ENCODE assay signal across 10 cellular contexts in genomic region chr5:322942-323879, GRCh38. TPM values are rescaled to one million over a fixed set of nuclear protein-coding genes. Genes with fewer than 3 reads are reported as not detected.
DNase-seq lines count a peak whose midpoint lies in the region; ATAC-seq, FAIRE-seq and TF ChIP-seq lines count a peak whose summit lies in the region.
"Had no signal": no experiment of that assay in that cellular context is flagged by ENCODE, and none has a peak within 500 bp of the region (broad histone marks: within the 10 kb centered on the region; RNA-seq: fewer than 3 reads in every experiment).

No MANE protein-coding gene starts in this region.

- peak overlapping the region in 1 of 2 experiments; percentile 19 for H3K4ac ChIP-seq in mesenchymal stem cell (ENCODE audit: low read depth in 1 of 2, low read length in 2 of 2)

- H3K79me1 ChIP-seq in mesenchymal stem cell (replicated peaks; ENCODE audit: low read length, poor library complexity, severe bottlenecking) = peaks cover 3% of the 10 kb centered on the region

- peak overlapping the region in 1 of 2 experiments; percentile 42 for H2BK12ac ChIP-seq in mesenchymal stem cell (ENCODE audit: low read length in 2 of 2)

- POLR2A ChIA-PET in activated CD4-positive, alpha-beta memory T cell treated with anti-CD3 and anti-CD28 coated beads for 36 hours (lab: Charles Lee) = interaction anchor here (0.6 kb wide), 1 partner anchor 19 kb away, joined by 4 read pairs; no protein-coding TSS in a partner anchor

- H3K4me1 ChIP-seq in BLaER1 (peaks cover 55% of the 10 kb centered on the region), mesenchymal stem cell (ENCODE audit: control insufficient read depth, insufficient read depth, low read depth, low read length) (peaks cover 35% of the 10 kb centered on the region)

- no peak overlapping the region for H3K4me3 ChIP-seq in BLaER1
- H3K4me3 ChIP-seq in mesenchymal stem cell (ENCODE audit: insufficient read depth in 1 of 2, low read depth in 1 of 2, low read length in 2 of 2) = peak overlapping the region in 1 of 2 experiments; percentile 86
- H3K4me3 ChIP-seq: cardiac muscle cell had no signal

- peaks cover 7% of the 10 kb centered on the region for H3K4me1 Mint-ChIP-seq in activated CD4-positive, alpha-beta memory T cell treated with anti-CD3 and anti-CD28 coated beads for 36 hours (ENCODE audit: low read depth)

- H3K36me3 Mint-ChIP-seq in activated CD4-positive, alpha-beta memory T cell treated with anti-CD3 and anti-CD28 coated beads for 36 hours = peaks cover 18% of the 10 kb centered on the region

- H3K9ac ChIP-seq in BLaER1 = no peak overlapping the region
- H3K9ac ChIP-seq in mesenchymal stem cell (ENCODE audit: low read length) = peak overlapping the region; percentile 85

- H3K18ac ChIP-seq in mesenchymal stem cell (ENCODE audit: low read depth in 1 of 2, low read length in 2 of 2) = peak overlapping the region; percentile 28 to 45

- H2AK5ac ChIP-seq in mesenchymal stem cell (ENCODE audit: low read length, severe bottlenecking) = no peak overlapping the region

- WGBS in mesenchymal stem cell = 78% methylated on average over 27 of the region's 30 CpGs

- DNase-seq in GM12892 (ENCODE audit: insufficient read length) (no peak), mesenchymal stem cell (peak; percentile 48), NCI-H1105 (lab: John Stamatoyannopoulos, UW) (no peak), SKM-1 treated with dmso at 0.1 percent for 144 hours (lab: John Stamatoyannopoulos, UW; ENCODE audit: unreplicated experiment) (no peak)
- no peak for DNase-seq in activated CD4-positive, alpha-beta memory T cell treated with anti-CD3 and anti-CD28 coated beads for 36 hours
- no peak for DNase-seq in stimulated activated CD4-positive, alpha-beta T cell treated with anti-CD3 and anti-CD28 coated beads, Interleukin-4, amount 100 ng/mL, for 24 hours
- DNase-seq: NCI-H1436 had no signal

- no peak; the same call in 1 of the 2 replicates for TF ChIP-seq POLR2A in GM12892 (IDR thresholded peaks at IDR 0.05; ENCODE audit: low read depth, low read length)

- H3K9me3 Mint-ChIP-seq in activated CD4-positive, alpha-beta memory T cell treated with anti-CD3 and anti-CD28 coated beads for 36 hours = no peaks in the 10 kb centered on the region

- no peak overlapping the region for H2BK120ac ChIP-seq in mesenchymal stem cell (ENCODE audit: low read depth, low read length)

- H3K9me3 ChIP-seq in BLaER1 (no peaks in the 10 kb centered on the region), mesenchymal stem cell (ENCODE audit: control insufficient read depth, low read length) (no peaks in the 10 kb centered on the region)

- H3K4me2 ChIP-seq in BLaER1 (peak overlapping the region; percentile 5; the same call in 1 of the 2 replicates), mesenchymal stem cell (ENCODE audit: low read length, poor library complexity, severe bottlenecking) (no peak overlapping the region)

- peaks cover 66% of the 10 kb centered on the region for H3K27me3 ChIP-seq in BLaER1
- peaks cover 15 to 35% of the 10 kb centered on the region in 2 experiments for H3K27me3 ChIP-seq in mesenchymal stem cell (ENCODE audit: control insufficient read depth in 1 of 2, insufficient read depth in 1 of 2, low read length in 2 of 2)

- peaks cover 50% of the 10 kb centered on the region for H4K20me1 ChIP-seq in BLaER1

- peak; percentile 44 for FAIRE-seq in GM12892 (lab: Jason Lieb, UNC)

- intact Hi-C loops in activated CD4-positive, alpha-beta memory T cell treated with anti-CD3 and anti-CD28 coated beads for 36 hours (cut with micrococcal nuclease) = no loop called here

- H3K27me3 Mint-ChIP-seq in activated CD4-positive, alpha-beta memory T cell treated with anti-CD3 and anti-CD28 coated beads for 36 hours = peaks cover 37% of the 10 kb centered on the region

- ATAC-seq in HG03460 (IDR thresholded peaks at IDR 0.05; ENCODE audit: unreplicated experiment) = no peak

- H4K8ac ChIP-seq in mesenchymal stem cell (ENCODE audit: low read length) = peak overlapping the region; percentile 80

- peak overlapping the region; percentile 46 for H4K91ac ChIP-seq in mesenchymal stem cell (ENCODE audit: low read length)

- CTCF ChIA-PET in activated CD4-positive, alpha-beta memory T cell treated with anti-CD3 and anti-CD28 coated beads for 36 hours (lab: Charles Lee) = interaction anchor here (0.9 kb wide), 1 partner anchor 123 kb away, joined by 4 read pairs; no protein-coding TSS in a partner anchor

- no peak overlapping the region for H3K27ac Mint-ChIP-seq in activated CD4-positive, alpha-beta memory T cell treated with anti-CD3 and anti-CD28 coated beads for 36 hours

- H3K14ac ChIP-seq in mesenchymal stem cell (ENCODE audit: low read length in 2 of 2) = no peak overlapping the region

- H3K36me3 ChIP-seq in BLaER1 (no peaks in the 10 kb centered on the region), mesenchymal stem cell (ENCODE audit: control insufficient read depth in 1 of 2, insufficient read depth in 2 of 2, low read depth in 1 of 2, low read length in 2 of 2) (peaks cover 0 to 6% of the 10 kb centered on the region in 2 experiments)
- H3K36me3 ChIP-seq: cardiac muscle cell had no signal

- H3K27ac ChIP-seq in BLaER1 = no peak overlapping the region
- no peak overlapping the region for H3K27ac ChIP-seq in mesenchymal stem cell (ENCODE audit: low read length, poor library complexity, severe bottlenecking)
- H3K27ac ChIP-seq: cardiac muscle cell had no signal

- H3K23ac ChIP-seq in mesenchymal stem cell (ENCODE audit: low read length in 2 of 2) = peak overlapping the region in 1 of 2 experiments; percentile 73

- H3K4me3 Mint-ChIP-seq in activated CD4-positive, alpha-beta memory T cell treated with anti-CD3 and anti-CD28 coated beads for 36 hours = peak overlapping the region; percentile 60

- peak overlapping the region; percentile 77 for H2BK15ac ChIP-seq in mesenchymal stem cell (ENCODE audit: low read depth, poor library complexity, severe bottlenecking)

- H2AFZ ChIP-seq in mesenchymal stem cell (ENCODE audit: low read depth, low read length) = no peak overlapping the region

- no peak overlapping the region for H2BK5ac ChIP-seq in mesenchymal stem cell (ENCODE audit: low read depth, low read length, poor library complexity, severe bottlenecking)

RNA-seq across cellular contexts. Expression of gene AHRR, which starts 1.7 kb away (rescaled TPM):
- polyA plus RNA-seq in GM12892 (2012; ENCODE audit: missing spikeins) = 21.0 TPM
- total RNA-seq in activated CD4-positive, alpha-beta memory T cell treated with anti-CD3 and anti-CD28 coated beads for 36 hours = 10 to 100 TPM; 16.7 to 16.8 TPM
- 12.1 TPM for polyA plus RNA-seq in mesenchymal stem cell (2013, experiment 1 of 2)
- 12.0 TPM for polyA plus RNA-seq in mesenchymal stem cell (2013, experiment 2 of 2)

RNA-seq across cellular contexts. Expression of gene PDCD6, which starts 51.8 kb away (rescaled TPM):
- 124 TPM for polyA plus RNA-seq in GM12892 (2012; ENCODE audit: missing spikeins)
- total RNA-seq in activated CD4-positive, alpha-beta memory T cell treated with anti-CD3 and anti-CD28 coated beads for 36 hours = 10 to 100 TPM; 81.6 to 83.8 TPM
- polyA plus RNA-seq in mesenchymal stem cell (2013, experiment 1 of 2) = 71.0 TPM
- polyA plus RNA-seq in mesenchymal stem cell (2013, experiment 2 of 2) = 74.3 TPM
